In genomic region chr1:154945160-154945961, GRCh38 we compare ENCODE assay signal across 16 cellular contexts. TPM values are rescaled to one million over a fixed set of nuclear protein-coding genes. Genes with fewer than 3 reads are reported as not detected.
DNase-seq lines count a peak whose midpoint lies in the region; ATAC-seq and TF ChIP-seq lines count a peak whose summit lies in the region.
"Had no signal": no experiment of that assay in that cellular context is flagged by ENCODE, and none has a peak within 500 bp of the region (broad histone marks: within the 10 kb centered on the region; RNA-seq: fewer than 3 reads in every experiment).

No MANE protein-coding gene starts in this region.

- POLR2A ChIA-PET in WTC11 (lab: Charles Lee) = interaction anchor here (0.5 to 1.6 kb wide), 3 partner anchors 11 to 60 kb away, joined by 3 read pairs; partner anchors contain the start of genes PBXIP1 and SHC1
- POLR2A ChIA-PET in naive thymus-derived CD8-positive, alpha-beta T cell (lab: Charles Lee) = interaction anchor here (1.3 to 1.9 kb wide), 3 partner anchors 8 to 72 kb away, joined by 3 to 8 read pairs (median 6); partner anchors contain the start of genes PMVK and PYGO2

- H3K36me3 Mint-ChIP-seq in WTC11 = no peaks in the 10 kb centered on the region
- peaks cover 0 to 57% (median 5%) of the 10 kb centered on the region in 3 donors for H3K36me3 Mint-ChIP-seq in naive thymus-derived CD8-positive, alpha-beta T cell

- H3K27ac Mint-ChIP-seq in WTC11 = no peak overlapping the region
- peak overlapping the region in 7 of 10 donors; percentile 20 to 95 (median 43) for H3K27ac Mint-ChIP-seq in naive thymus-derived CD8-positive, alpha-beta T cell
- H3K27ac Mint-ChIP-seq: endodermal cell had no signal

- ATAC-seq in left ventricle myocardium superior (no peak), WTC11 (no peak), left lung (no peak), HG03045 (IDR thresholded peaks at IDR 0.05; ENCODE audit: unreplicated experiment) (no peak)
- no peak for ATAC-seq in naive thymus-derived CD8-positive, alpha-beta T cell
- ATAC-seq: pancreas had no signal

- no peaks in the 10 kb centered on the region for H3K9me3 Mint-ChIP-seq in WTC11
- no peaks in the 10 kb centered on the region for H3K9me3 Mint-ChIP-seq in naive thymus-derived CD8-positive, alpha-beta T cell
- H3K9me3 Mint-ChIP-seq: endodermal cell had no signal

- H3K27me3 ChIP-seq in right atrium auricular region = no peaks in the 10 kb centered on the region
- H3K27me3 ChIP-seq in left lung = no peaks in the 10 kb centered on the region
- H3K27me3 ChIP-seq in SJCRH30 = no peaks in the 10 kb centered on the region
- H3K27me3 ChIP-seq: pancreas, vagina had no signal

- intact Hi-C loops in left ventricle myocardium superior (cut with micrococcal nuclease) = no loop called here
- intact Hi-C loops in left lung (cut with DNase I) = no loop called here

- no peak overlapping the region for H3K4me3 Mint-ChIP-seq in WTC11
- no peak overlapping the region for H3K4me3 Mint-ChIP-seq in naive thymus-derived CD8-positive, alpha-beta T cell
- H3K4me3 Mint-ChIP-seq: endodermal cell had no signal

- H3K9me3 ChIP-seq in right atrium auricular region (no peaks in the 10 kb centered on the region), left lung (no peaks in the 10 kb centered on the region), SJCRH30 (replicated peaks) (no peaks in the 10 kb centered on the region)
- H3K9me3 ChIP-seq: pancreas, vagina had no signal

- CTCF ChIA-PET in WTC11 (lab: Charles Lee) = interaction anchor here (0.8 to 2.1 kb wide), 9 partner anchors 9 to 276 kb away, joined by 3 to 8 read pairs (median 3); partner anchors contain the start of genes ADAM15 and PMVK

- H3K4me3 ChIP-seq in right atrium auricular region (no peak overlapping the region), left lung (no peak overlapping the region), SJCRH30 (no peak overlapping the region)
- H3K4me3 ChIP-seq: pancreas, vagina had no signal

- no peaks in the 10 kb centered on the region for H3K27me3 Mint-ChIP-seq in WTC11 (ENCODE audit: low read depth)
- H3K27me3 Mint-ChIP-seq in naive thymus-derived CD8-positive, alpha-beta T cell = no peaks in the 10 kb centered on the region

- peaks cover 15% of the 10 kb centered on the region for H3K36me3 ChIP-seq in right atrium auricular region
- H3K36me3 ChIP-seq in left lung = peaks cover 0 to 43% of the 10 kb centered on the region in 2 donors
- H3K36me3 ChIP-seq in SJCRH30 = peaks cover 3% of the 10 kb centered on the region; the same call in 1 of the 2 replicates
- H3K36me3 ChIP-seq: pancreas had no signal

- peaks cover 21% of the 10 kb centered on the region for H3K4me1 Mint-ChIP-seq in WTC11
- peaks cover 23 to 60% (median 51%) of the 10 kb centered on the region in 4 donors for H3K4me1 Mint-ChIP-seq in naive thymus-derived CD8-positive, alpha-beta T cell

- H3K4me1 ChIP-seq in right atrium auricular region (peaks cover 0 to 40% of the 10 kb centered on the region in 2 donors), left lung (peaks cover 12 to 32% of the 10 kb centered on the region in 2 donors), SJCRH30 (peaks cover 17% of the 10 kb centered on the region)

- DNase-seq in right atrium auricular region (ENCODE audit: low spot score) (no peak), left ventricle myocardium superior (no peak), WTC11 (ENCODE audit: low spot score) (no peak), left lung (no peak), SJCRH30 (no peak)
- no peak for DNase-seq in naive thymus-derived CD8-positive, alpha-beta T cell
- no peak for DNase-seq in effector CD8-positive, alpha-beta T cell (lab: John Stamatoyannopoulos, UW)
- DNase-seq: endodermal cell; GDM1; KG1; NCI-H1105; NCI-H748 treated with DMSO at 0.1 percent for 48 hours; stimulated activated naive CD4-positive, alpha-beta T cell treated with Interleukin-2 at 50 U/mL for 16 hours had no signal

- H3K27ac ChIP-seq in right atrium auricular region = peak overlapping the region; percentile 60 to 66
- no peak overlapping the region for H3K27ac ChIP-seq in left lung
- H3K27ac ChIP-seq in SJCRH30 = no peak overlapping the region
- H3K27ac ChIP-seq: pancreas had no signal

- TF ChIP-seq CTCF in right atrium auricular region (IDR thresholded peaks at IDR 0.05) = no peak
- no peak for TF ChIP-seq CTCF in WTC11 (IDR thresholded peaks at IDR 0.05)
- no peak for TF ChIP-seq CTCF in left lung (IDR thresholded peaks at IDR 0.05)

TF ChIP-seq in WTC11, 78 proteins besides CTCF, POLR2A, EP300 and RAD21:
- TF ChIP-seq PRDM15 (CRISPR knock-in tag; IDR thresholded peaks at IDR 0.05) (peak; percentile 75), PRRX2 (CRISPR knock-in tag; IDR thresholded peaks at IDR 0.05) (no peak), CDX4 (CRISPR knock-in tag; IDR thresholded peaks at IDR 0.05; ENCODE audit: borderline replicate concordance) (no peak)

RNA-seq across cellular contexts. Expression of gene PMVK, which starts 8.8 kb away (rescaled TPM):
- 10 to 100 TPM; 15.7 to 21.2 TPM for total RNA-seq in right atrium auricular region
- 66.6 TPM for total RNA-seq in left ventricle myocardium superior
- 26.8 to 38.7 TPM (median 36.8 TPM) in 3 replicates for total RNA-seq in WTC11 (2021)
- total RNA-seq in naive thymus-derived CD8-positive, alpha-beta T cell = 10 to 100 TPM; 11.7 to 13.5 TPM
- 10 to 100 TPM; 41.0 to 45.7 (median 45.1) TPM for polyA plus RNA-seq in naive thymus-derived CD8-positive, alpha-beta T cell
- 10 to 100 TPM; 39.6 to 44.3 TPM for total RNA-seq in left lung
- 4.6 and 4.9 TPM in 2 replicates for total RNA-seq in SJCRH30 (2014; rRNA removed; shearing (Covaris generic))

RNA-seq across cellular contexts. Expression of gene PBXIP1, which starts 10.5 kb away (rescaled TPM):
- total RNA-seq in right atrium auricular region (100 to 1,000 TPM in 1 of 2 donors, 10 to 100 TPM in 1; 81.4 to 101 TPM), left ventricle myocardium superior (60.4 TPM), WTC11 (2021) (26.5 to 30.7 TPM (median 28.4 TPM) in 3 replicates), left lung (10 to 100 TPM; 32.6 to 83.5 TPM)
- 100 to 1,000 TPM; 317 to 319 TPM for total RNA-seq in naive thymus-derived CD8-positive, alpha-beta T cell
- 100 to 1,000 TPM; 182 to 239 (median 183) TPM for polyA plus RNA-seq in naive thymus-derived CD8-positive, alpha-beta T cell
- total RNA-seq in SJCRH30 (2014; rRNA removed; shearing (Covaris generic)) = 40.2 TPM in 2 replicates

RNA-seq across cellular contexts. Expression of gene PYGO2, which starts 16.2 kb away (rescaled TPM):
- 10 to 100 TPM; 13.9 to 18.4 TPM for total RNA-seq in right atrium auricular region
- total RNA-seq in left ventricle myocardium superior = 14.7 TPM
- total RNA-seq in WTC11 (2021) = 37.4 to 38.8 TPM (median 38.0 TPM) in 3 replicates
- total RNA-seq in naive thymus-derived CD8-positive, alpha-beta T cell = 10 to 100 TPM; 55.6 to 57.3 TPM
- 10 to 100 TPM; 21.5 to 50.8 (median 35.8) TPM for polyA plus RNA-seq in naive thymus-derived CD8-positive, alpha-beta T cell
- total RNA-seq in left lung = 10 to 100 TPM; 26.6 to 30.9 TPM
- 29.4 and 29.8 TPM in 2 replicates for total RNA-seq in SJCRH30 (2014; rRNA removed; shearing (Covaris generic))

RNA-seq across cellular contexts. Expression of gene SHC1, which starts 25.2 kb away (rescaled TPM):
- 10 to 100 TPM; 69.5 to 80.5 TPM for total RNA-seq in right atrium auricular region
- 62.1 TPM for total RNA-seq in left ventricle myocardium superior
- 180 to 199 TPM (median 180 TPM) in 3 replicates for total RNA-seq in WTC11 (2021)
- total RNA-seq in naive thymus-derived CD8-positive, alpha-beta T cell = 10 to 100 TPM; 60.7 to 68.5 TPM
- polyA plus RNA-seq in naive thymus-derived CD8-positive, alpha-beta T cell = 10 to 100 TPM; 22.6 to 27.4 (median 24.4) TPM
- 100 to 1,000 TPM; 134 to 144 TPM for total RNA-seq in left lung
- 102 and 110 TPM in 2 replicates for total RNA-seq in SJCRH30 (2014; rRNA removed; shearing (Covaris generic))

RNA-seq across cellular contexts. Expression of gene CKS1B, which starts 29.1 kb away (rescaled TPM):
- total RNA-seq in right atrium auricular region (10 to 100 TPM; 20.0 to 23.8 TPM), left ventricle myocardium superior (16.7 TPM), WTC11 (2021) (258 to 301 TPM (median 278 TPM) in 3 replicates), left lung (10 to 100 TPM; 29.7 to 40.8 TPM)
- total RNA-seq in naive thymus-derived CD8-positive, alpha-beta T cell = 10 to 100 TPM; 11.1 to 11.7 TPM
- polyA plus RNA-seq in naive thymus-derived CD8-positive, alpha-beta T cell = 10 to 100 TPM; 58.0 to 66.6 (median 63.0) TPM
- total RNA-seq in SJCRH30 (2014; rRNA removed; shearing (Covaris generic)) = 299 and 303 TPM in 2 replicates

Comparison
In these comparisons a context has a peak if more than half of its experiments do, and no peak if none do; other contexts are left out.
1. H3K27ac ChIP-seq: peak in right atrium auricular region (2 of 2); none in left lung (0 of 2) and SJCRH30 (single experiment).